In genomic region chr1:225977937-225978748, GRCh38 we compare ENCODE assay signal across 1 cellular context.
A peak's percentile ranks its signal among the peaks of the same experiment; 100 is the strongest.
TF ChIP-seq lines count a peak whose summit lies in the region.

No MANE protein-coding gene starts in this region.

TF ChIP-seq in HEK293, 187 proteins besides CTCF, POLR2A, EP300 and RAD21:
- TF ChIP-seq ZNF24 (tag by site-specific recombination; IDR thresholded peaks at IDR 0.05) (no peak), ZNF600 (tag by site-specific recombination; IDR thresholded peaks at IDR 0.05) (0 out of 2 replicates have a peak, but pooled peaks have one; percentile 15), ZFHX2 (tag by site-specific recombination; conservative IDR thresholded peaks at IDR 0.05) (0 out of 2 replicates have a peak, but pooled peaks have one; percentile 3), ZNF629 (tag by site-specific recombination; IDR thresholded peaks at IDR 0.05) (0 out of 2 replicates have a peak, but pooled peaks have one; percentile 8), ZNF544 (tag by site-specific recombination; IDR thresholded peaks at IDR 0.05) (no peak)
